ENCODE assay signal across 13 cellular contexts in the genomic region with DNA sequence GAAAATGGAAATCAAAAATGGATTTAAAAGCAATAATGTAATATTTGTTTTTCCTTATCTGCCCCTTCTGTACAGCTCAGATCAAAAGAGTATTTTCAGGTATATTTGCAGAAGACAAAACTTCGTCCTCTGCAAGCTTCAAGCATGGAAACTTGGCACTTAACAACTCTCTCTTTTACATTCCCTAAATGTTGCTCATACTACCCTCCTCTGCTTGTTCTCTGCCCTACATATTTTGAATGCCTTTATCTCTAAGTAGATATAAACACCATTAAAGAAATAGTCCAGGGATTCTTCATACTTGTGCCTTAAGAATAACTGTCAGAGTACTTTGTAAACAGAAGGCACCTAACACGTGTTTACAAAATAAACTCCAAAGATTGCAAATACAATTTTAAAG. TPM values are rescaled to one million over a fixed set of nuclear protein-coding genes. Genes with fewer than 3 reads are reported as not detected.
DNase-seq lines count a peak whose midpoint lies in the region; ATAC-seq and TF ChIP-seq lines count a peak whose summit lies in the region.
"Had no signal": no experiment of that assay in that cellular context is flagged by ENCODE, and none has a peak within 500 bp of the region (broad histone marks: within the 10 kb centered on the region; RNA-seq: fewer than 3 reads in every experiment).

No MANE protein-coding gene starts in this region.

- H3K27me3 Mint-ChIP-seq in activated T-helper 1 cell treated with anti-CD3 and anti-CD28 coated beads, Interleukin-12 subunit alpha, Interleukin-12 subunit beta, Interleukin-2, Interleukin-4 antibody, amounts not matched to agents 30 ng/mL and 10 ng/mL and 1 ng/mL, durations not matched to agents 14 hours and 24 hours and 36 hours (ENCODE audit: insufficient read depth), result no peaks in the 10 kb centered on the region

- peaks cover 6% of the 10 kb centered on the region for H3K9me3 ChIP-seq in adipocyte (ENCODE audit: control insufficient read depth, low read length)
- H3K9me3 ChIP-seq: uterus had no signal

- H3K27me3 ChIP-seq in adipocyte (replicated peaks; ENCODE audit: control insufficient read depth, insufficient read depth, low read length) (no peaks in the 10 kb centered on the region), foreskin keratinocyte (no peaks in the 10 kb centered on the region)
- H3K27me3 ChIP-seq: uterus had no signal

- peak overlapping the region; percentile 65 for H3K4me3 ChIP-seq in adipocyte (ENCODE audit: low read length)
- H3K4me3 ChIP-seq: spleen, uterus had no signal

- no peak for TF ChIP-seq CTCF in foreskin keratinocyte (conservative IDR thresholded peaks at IDR 0.05)
- no peak for TF ChIP-seq CTCF in omental fat pad (IDR thresholded peaks at IDR 0.05)

- no peaks in the 10 kb centered on the region for H3K36me3 Mint-ChIP-seq in activated T-helper 1 cell treated with anti-CD3 and anti-CD28 coated beads, Interleukin-12 subunit alpha, Interleukin-12 subunit beta, Interleukin-2, Interleukin-4 antibody, amounts not matched to agents 30 ng/mL and 10 ng/mL and 1 ng/mL, durations not matched to agents 14 hours and 24 hours and 36 hours (ENCODE audit: low read depth)

- H3K4me1 ChIP-seq in adipocyte (ENCODE audit: control insufficient read depth, insufficient read depth, low read length), result peaks cover 43% of the 10 kb centered on the region
- peaks cover 26% of the 10 kb centered on the region for H3K4me1 ChIP-seq in foreskin keratinocyte
- H3K4me1 ChIP-seq: spleen, uterus had no signal

- intact Hi-C loops in activated T-helper 1 cell treated with anti-CD3 and anti-CD28 coated beads, Interleukin-12 subunit alpha, Interleukin-12 subunit beta, Interleukin-2, Interleukin-4 antibody, amounts not matched to agents 30 ng/mL and 10 ng/mL and 1 ng/mL, durations not matched to agents 14 hours and 24 hours and 36 hours (cut with micrococcal nuclease), result no loop called here

- DNase-seq in EH (ENCODE audit: low read depth), result peak; percentile 84
- peak; percentile 83 for DNase-seq in adipocyte (ENCODE audit: low read depth)
- DNase-seq in foreskin keratinocyte, result peak; percentile 48 to 76
- no peak for DNase-seq in omental fat pad (ENCODE audit: low spot score)
- DNase-seq in activated T-helper 1 cell treated with anti-CD3 and anti-CD28 coated beads, Interleukin-12 subunit alpha, Interleukin-12 subunit beta, Interleukin-2, Interleukin-4 antibody, amounts not matched to agents 30 ng/mL and 10 ng/mL and 1 ng/mL, durations not matched to agents 14 hours and 24 hours and 36 hours (ENCODE audit: low spot score), result no peak
- no peak for DNase-seq in stimulated activated naive CD4-positive, alpha-beta T cell treated with Interleukin-2 at 50 U/mL for 16 hours (lab: John Stamatoyannopoulos, UW)
- no peak for DNase-seq in NCI-H1417 treated with DMSO at 0.1 percent for 48 hours (lab: John Stamatoyannopoulos, UW)
- DNase-seq: activated effector memory CD4-positive, alpha-beta T cell treated with anti-CD3 and anti-CD28 coated beads, Interleukin-2, amount 50 U/mL, for 16 hours; hypothalamus; NCI-H146; spleen; uterus had no signal

- no peaks in the 10 kb centered on the region for H3K9me3 Mint-ChIP-seq in activated T-helper 1 cell treated with anti-CD3 and anti-CD28 coated beads, Interleukin-12 subunit alpha, Interleukin-12 subunit beta, Interleukin-2, Interleukin-4 antibody, amounts not matched to agents 30 ng/mL and 10 ng/mL and 1 ng/mL, durations not matched to agents 14 hours and 24 hours and 36 hours

- no peak overlapping the region for H3K27ac Mint-ChIP-seq in activated T-helper 1 cell treated with anti-CD3 and anti-CD28 coated beads, Interleukin-12 subunit alpha, Interleukin-12 subunit beta, Interleukin-2, Interleukin-4 antibody, amounts not matched to agents 30 ng/mL and 10 ng/mL and 1 ng/mL, durations not matched to agents 14 hours and 24 hours and 36 hours

- no peak overlapping the region for H3K27ac ChIP-seq in foreskin keratinocyte
- H3K27ac ChIP-seq: spleen had no signal

- no peaks in the 10 kb centered on the region for H3K4me1 Mint-ChIP-seq in activated T-helper 1 cell treated with anti-CD3 and anti-CD28 coated beads, Interleukin-12 subunit alpha, Interleukin-12 subunit beta, Interleukin-2, Interleukin-4 antibody, amounts not matched to agents 30 ng/mL and 10 ng/mL and 1 ng/mL, durations not matched to agents 14 hours and 24 hours and 36 hours (ENCODE audit: low read depth)

- no peak overlapping the region for H3K4me3 Mint-ChIP-seq in activated T-helper 1 cell treated with anti-CD3 and anti-CD28 coated beads, Interleukin-12 subunit alpha, Interleukin-12 subunit beta, Interleukin-2, Interleukin-4 antibody, amounts not matched to agents 30 ng/mL and 10 ng/mL and 1 ng/mL, durations not matched to agents 14 hours and 24 hours and 36 hours

- H3K36me3 ChIP-seq in adipocyte (ENCODE audit: control insufficient read depth, insufficient read depth, low read length, severe bottlenecking), result no peaks in the 10 kb centered on the region
- H3K36me3 ChIP-seq: spleen, uterus had no signal

- peak overlapping the region; percentile 83 for H3K9ac ChIP-seq in adipocyte (ENCODE audit: low read length)

- ATAC-seq in foreskin keratinocyte, result peak; percentile 68
- peak; percentile 74 for ATAC-seq in omental fat pad (ENCODE audit: low FRiP score)
- no peak for ATAC-seq in GM18870 (IDR thresholded peaks at IDR 0.05; ENCODE audit: unreplicated experiment)

RNA-seq across cellular contexts. Expression of gene SMC2, which starts 19.2 kb away (rescaled TPM):
- 34.6 and 44.3 TPM in 2 replicates for total RNA-seq in foreskin keratinocyte
- polyA plus RNA-seq in foreskin keratinocyte, result 8.6 and 11.5 TPM in 2 replicates
- total RNA-seq in omental fat pad, result 1 to 10 TPM; 5.4 to 8.4 (median 6.9) TPM
- 51.9 and 52.5 TPM in 2 replicates for total RNA-seq in activated T-helper 1 cell treated with anti-CD3 and anti-CD28 coated beads, Interleukin-12 subunit alpha, Interleukin-12 subunit beta, Interleukin-2, Interleukin-4 antibody, amounts not matched to agents 30 ng/mL and 10 ng/mL and 1 ng/mL, durations not matched to agents 14 hours and 24 hours and 36 hours

Comparison
In these comparisons a context has a peak if more than half of its experiments do, and no peak if none do; other contexts are left out.
1. DNase-seq: peak in EH (single experiment), adipocyte (single experiment) and foreskin keratinocyte (2 of 2); none in omental fat pad (single experiment), activated T-helper 1 cell treated with anti-CD3 and anti-CD28 coated beads, Interleukin-12 subunit alpha, Interleukin-12 subunit beta, Interleukin-2, Interleukin-4 antibody, amounts not matched to agents 30 ng/mL and 10 ng/mL and 1 ng/mL, durations not matched to agents 14 hours and 24 hours and 36 hours (single experiment), stimulated activated naive CD4-positive, alpha-beta T cell treated with Interleukin-2 at 50 U/mL for 16 hours (single experiment) and NCI-H1417 treated with DMSO at 0.1 percent for 48 hours (single experiment).